ENCODE assay signal across 31 cellular contexts in the genomic region with DNA sequence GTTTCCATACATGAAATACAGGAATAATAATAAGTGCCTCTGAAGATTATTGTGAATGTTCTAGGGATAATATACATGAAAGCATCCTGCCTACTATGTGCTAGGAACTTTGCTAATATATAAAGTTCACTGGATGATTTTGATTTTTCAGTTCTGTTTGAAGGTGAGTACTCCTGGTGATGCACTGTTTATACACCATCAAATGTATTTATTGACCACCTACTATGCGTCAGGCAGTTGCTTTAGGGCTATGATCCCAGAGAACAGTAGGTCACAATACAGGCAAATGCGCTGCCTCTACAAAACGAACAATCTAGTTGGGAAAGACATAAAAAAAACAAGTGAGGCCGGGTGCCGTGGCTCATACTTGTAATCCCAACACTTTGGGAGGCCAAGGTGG. TPM values are rescaled to one million over a fixed set of nuclear protein-coding genes. Genes with fewer than 3 reads are reported as not detected.
DNase-seq lines count a peak whose midpoint lies in the region; ATAC-seq, FAIRE-seq and TF ChIP-seq lines count a peak whose summit lies in the region.
"Had no signal": no experiment of that assay in that cellular context is flagged by ENCODE, and none has a peak within 500 bp of the region (broad histone marks: within the 10 kb centered on the region; RNA-seq: fewer than 3 reads in every experiment).

No MANE protein-coding gene starts in this region.

- TF ChIP-seq CTCF in HFFc6 (IDR thresholded peaks at IDR 0.05): no peak
- TF ChIP-seq CTCF in K562 (IDR thresholded peaks at IDR 0.05 in 2 of 3, conservative IDR thresholded peaks at IDR 0.05 in 1 of 3; ENCODE audit: insufficient read depth in 2 of 3, low read depth in 1 of 3, low read length in 3 of 3): no peak
- no peak for TF ChIP-seq CTCF in endothelial cell of umbilical vein (IDR thresholded peaks at IDR 0.05; ENCODE audit: extremely low read depth in 1 of 2, insufficient read depth in 1 of 2, low read depth in 1 of 2, low read length in 2 of 2)
- TF ChIP-seq CTCF in endothelial cell (IDR thresholded peaks at IDR 0.05; ENCODE audit: unreplicated experiment): no peak

- H3K4me1 Mint-ChIP-seq in activated naive CD4-positive, alpha-beta T cell treated with anti-CD3 and anti-CD28 coated beads, Interleukin-2, amount 10 ng/mL, durations not matched to agents 7 days and 5 days: peaks cover 3% of the 10 kb centered on the region
- peaks cover 19% of the 10 kb centered on the region for H3K4me1 Mint-ChIP-seq in HFFc6 (ENCODE audit: low read depth)
- no peaks in the 10 kb centered on the region for H3K4me1 Mint-ChIP-seq in endothelial cell (ENCODE audit: unreplicated experiment)
- H3K4me1 Mint-ChIP-seq: CD14-positive monocyte had no signal

- no peak overlapping the region for H2AFZ ChIP-seq in K562 (ENCODE audit: low read depth, low read length)
- no peak overlapping the region for H2AFZ ChIP-seq in endothelial cell of umbilical vein (ENCODE audit: low read depth, low read length)

- H3K9me1 ChIP-seq in K562 (ENCODE audit: control insufficient read depth, insufficient read depth, low read length) (no peaks in the 10 kb centered on the region), endothelial cell of umbilical vein (replicated peaks; ENCODE audit: control insufficient read depth, extremely low read depth, insufficient read depth, low read length) (no peaks in the 10 kb centered on the region)

- H3K36me3 ChIP-seq in K562 (ENCODE audit: control insufficient read depth, insufficient read depth, low read length): peaks cover 90% of the 10 kb centered on the region
- H3K36me3 ChIP-seq in endothelial cell of umbilical vein (ENCODE audit: control insufficient read depth in 2 of 2, extremely low read depth in 1 of 2, insufficient read depth in 2 of 2, low read length in 2 of 2): peaks cover 34 to 36% of the 10 kb centered on the region in 2 experiments
- peaks cover 79% of the 10 kb centered on the region for H3K36me3 ChIP-seq in MG63

- peaks cover 41% of the 10 kb centered on the region for H3K36me3 Mint-ChIP-seq in activated naive CD4-positive, alpha-beta T cell treated with anti-CD3 and anti-CD28 coated beads, Interleukin-2, amount 10 ng/mL, durations not matched to agents 7 days and 5 days
- H3K36me3 Mint-ChIP-seq in HFFc6 (ENCODE audit: low read depth) (peaks cover 11% of the 10 kb centered on the region; the same call in 1 of the 2 replicates), endothelial cell (ENCODE audit: low read depth, unreplicated experiment) (peaks cover 22% of the 10 kb centered on the region)

- no peak overlapping the region for H3K27ac ChIP-seq in K562 (ENCODE audit: extremely low read depth, low read depth, low read length)
- no peak overlapping the region for H3K27ac ChIP-seq in endothelial cell of umbilical vein (ENCODE audit: insufficient read depth, low read depth, low read length)
- H3K27ac ChIP-seq: BLaER1 had no signal

- H3K9me3 Mint-ChIP-seq in activated naive CD4-positive, alpha-beta T cell treated with anti-CD3 and anti-CD28 coated beads, Interleukin-2, amount 10 ng/mL, durations not matched to agents 7 days and 5 days: no peaks in the 10 kb centered on the region
- no peaks in the 10 kb centered on the region for H3K9me3 Mint-ChIP-seq in HFFc6
- no peaks in the 10 kb centered on the region for H3K9me3 Mint-ChIP-seq in endothelial cell (ENCODE audit: unreplicated experiment)
- H3K9me3 Mint-ChIP-seq: CD4-positive, alpha-beta memory T cell; CD4-positive, CD25-positive, alpha-beta regulatory T cell; CD8-positive, alpha-beta memory T cell had no signal

- peaks cover 2% of the 10 kb centered on the region for H3K79me2 ChIP-seq in K562 (ENCODE audit: control insufficient read depth, insufficient read depth, low read length)
- peaks cover 22% of the 10 kb centered on the region for H3K79me2 ChIP-seq in endothelial cell of umbilical vein (ENCODE audit: control insufficient read depth, insufficient read depth, low read length)

- CTCF ChIA-PET in activated naive CD4-positive, alpha-beta T cell treated with anti-CD3 and anti-CD28 coated beads, Interleukin-2, amount 10 ng/mL, durations not matched to agents 7 days and 5 days (lab: Charles Lee): no interaction called here
- CTCF ChIA-PET in K562 (lab: Yijun Ruan, JAX; ENCODE audit: low intra/inter-chr PET ratio) (no interaction called here), endothelial cell of umbilical vein (lab: Charles Lee) (interaction anchor here (2.1 kb wide), 1 partner anchor 10 kb away, joined by 8 read pairs; the partner anchor contains the start of gene TXNDC9)

- ATAC-seq in K562: no peak

- no peaks in the 10 kb centered on the region for H3K27me3 ChIP-seq in K562 (ENCODE audit: control insufficient read depth in 2 of 2, insufficient read depth in 2 of 2, low read length in 2 of 2)
- H3K27me3 ChIP-seq in endothelial cell of umbilical vein (ENCODE audit: control insufficient read depth in 2 of 2, insufficient read depth in 2 of 2, low read length in 2 of 2): no peaks in the 10 kb centered on the region
- H3K27me3 ChIP-seq in MG63: no peaks in the 10 kb centered on the region
- H3K27me3 ChIP-seq: BE2C, BLaER1 had no signal

- BruUV-seq in K562 (replicated peaks; lab: Mats Ljungman, UMichigan) (no TSS peak), endothelial cell of umbilical vein (replicated peaks; lab: Mats Ljungman, UMichigan) (no TSS peak)

- FAIRE-seq in K562 (lab: Jason Lieb, UNC): no peak
- no peak for FAIRE-seq in endothelial cell of umbilical vein (lab: Jason Lieb, UNC)
- FAIRE-seq: A204.1, GM12878, GM12892, GM18507 had no signal

- H3K4me3 ChIP-seq in K562: no peak overlapping the region
- no peak overlapping the region for H3K4me3 ChIP-seq in endothelial cell of umbilical vein (replicated peaks in 1 of 3; ENCODE audit: insufficient read depth in 1 of 3, low read depth in 1 of 3, low read length in 3 of 3)
- no peak overlapping the region for H3K4me3 ChIP-seq in MG63
- H3K4me3 ChIP-seq: BLaER1, GM12878 had no signal

- intact Hi-C loops in K562 (cut with micrococcal nuclease) (no loop called here), endothelial cell of umbilical vein (cut with micrococcal nuclease) (no loop called here)

- no peak overlapping the region for H3K9ac ChIP-seq in K562 (ENCODE audit: insufficient read depth in 1 of 2, low read depth in 2 of 2, low read length in 2 of 2)
- peak overlapping the region; percentile 3 for H3K9ac ChIP-seq in endothelial cell of umbilical vein (replicated peaks; ENCODE audit: extremely low read depth, insufficient read depth, low read length)
- H3K9ac ChIP-seq: BLaER1 had no signal

- H4K20me1 ChIP-seq in K562 (replicated peaks; ENCODE audit: control insufficient read depth, insufficient read depth, low read length) (no peaks in the 10 kb centered on the region), endothelial cell of umbilical vein (replicated peaks; ENCODE audit: control insufficient read depth, extremely low read depth, insufficient read depth, low read length) (peaks cover 3% of the 10 kb centered on the region)

- DNase-seq in activated naive CD4-positive, alpha-beta T cell treated with anti-CD3 and anti-CD28 coated beads, Interleukin-2, amount 10 ng/mL, durations not matched to agents 7 days and 5 days: no peak
- no peak for DNase-seq in activated naive CD4-positive, alpha-beta T cell (lab: John Stamatoyannopoulos, UW)
- DNase-seq in HFFc6 (no peak), K562 (ENCODE audit: extremely low read depth in 1 of 4, low spot score in 3 of 4) (no peak), endothelial cell of umbilical vein (ENCODE audit: low read depth, low spot score) (no peak), endothelial cell (ENCODE audit: low spot score) (no peak), MG63 (no peak)
- DNase-seq in activated CD8-positive, alpha-beta memory T cell treated with anti-CD3 and anti-CD28 coated beads for 24 hours: no peak
- DNase-seq: 8988T; ACHN; BE2C; C1 segment of cervical spinal cord; CD4-positive, alpha-beta memory T cell; CD4-positive, CD25-positive, alpha-beta regulatory T cell; CD8-positive, alpha-beta memory T cell; COR-L47; DMS 273 treated with DMSO at 0.1 percent for 48 hours; DMS153; DMS53; DMS79; DND-41; EL; GDM1 had no signal

- peak overlapping the region; percentile 37 for H3K27ac Mint-ChIP-seq in activated naive CD4-positive, alpha-beta T cell treated with anti-CD3 and anti-CD28 coated beads, Interleukin-2, amount 10 ng/mL, durations not matched to agents 7 days and 5 days
- H3K27ac Mint-ChIP-seq in HFFc6: peak overlapping the region; percentile 56
- H3K27ac Mint-ChIP-seq in endothelial cell (ENCODE audit: unreplicated experiment): no peak overlapping the region
- H3K27ac Mint-ChIP-seq: CD4-positive, CD25-positive, alpha-beta regulatory T cell had no signal

- TF ChIP-seq POLR2A in K562 (conservative IDR thresholded peaks at IDR 0.05) (no peak), endothelial cell of umbilical vein (IDR thresholded peaks at IDR 0.05; ENCODE audit: low read depth, low read length) (no peak)

- TF ChIP-seq EP300 in K562 (IDR thresholded peaks at IDR 0.05; ENCODE audit: low read length): no peak

- WGBS in K562 (ENCODE audit: insufficient coverage, low coverage, missing lambda C conversion rate): 98% methylated on average over 5 of the region's 5 CpGs

- H3K27me3 Mint-ChIP-seq in activated naive CD4-positive, alpha-beta T cell treated with anti-CD3 and anti-CD28 coated beads, Interleukin-2, amount 10 ng/mL, durations not matched to agents 7 days and 5 days: no peaks in the 10 kb centered on the region
- H3K27me3 Mint-ChIP-seq in HFFc6 (ENCODE audit: insufficient read depth) (no peaks in the 10 kb centered on the region), endothelial cell (ENCODE audit: unreplicated experiment) (no peaks in the 10 kb centered on the region)
- H3K27me3 Mint-ChIP-seq: CD4-positive, alpha-beta memory T cell; CD4-positive, CD25-positive, alpha-beta regulatory T cell; CD8-positive, alpha-beta memory T cell had no signal

- H3K4me3 Mint-ChIP-seq in activated naive CD4-positive, alpha-beta T cell treated with anti-CD3 and anti-CD28 coated beads, Interleukin-2, amount 10 ng/mL, durations not matched to agents 7 days and 5 days: no peak overlapping the region
- H3K4me3 Mint-ChIP-seq in HFFc6 (no peak overlapping the region), endothelial cell (ENCODE audit: unreplicated experiment) (no peak overlapping the region)
- H3K4me3 Mint-ChIP-seq: CD14-positive monocyte; CD4-positive, alpha-beta memory T cell; CD4-positive, CD25-positive, alpha-beta regulatory T cell; CD8-positive, alpha-beta memory T cell had no signal

- dilution Hi-C loops in endothelial cell of umbilical vein (cut with MboI; ENCODE audit: extremely low pct_ligation_motif_present, low sequenced_read_pairs): no loop called here

- in situ Hi-C loops in K562 (cut with MboI): no loop called here

- H3K4me2 ChIP-seq in K562 (ENCODE audit: insufficient read depth, low read length): no peak overlapping the region
- H3K4me2 ChIP-seq in endothelial cell of umbilical vein (ENCODE audit: insufficient read depth, low read length): no peak overlapping the region
- H3K4me2 ChIP-seq: BLaER1 had no signal

- no peaks in the 10 kb centered on the region for H3K4me1 ChIP-seq in K562 (replicated peaks in 1 of 2; ENCODE audit: control insufficient read depth in 2 of 2, insufficient read depth in 2 of 2, low read length in 2 of 2)
- H3K4me1 ChIP-seq in endothelial cell of umbilical vein (ENCODE audit: control insufficient read depth, extremely low read depth, insufficient read depth, low read length): no peaks in the 10 kb centered on the region
- H3K4me1 ChIP-seq: BE2C, BLaER1 had no signal

- no peak for TF ChIP-seq RAD21 in K562 (CRISPR knock-in tag; conservative IDR thresholded peaks at IDR 0.05 in 1 of 2, IDR thresholded peaks at IDR 0.05 in 1 of 2)

- POLR2A ChIA-PET in K562 (lab: Yijun Ruan, JAX): no interaction called here
- POLR2A ChIA-PET in endothelial cell of umbilical vein (lab: Charles Lee): no interaction called here

- H3K9me3 ChIP-seq in K562 (replicated peaks; ENCODE audit: control insufficient read depth, insufficient read depth, low read depth, low read length) (no peaks in the 10 kb centered on the region), endothelial cell of umbilical vein (replicated peaks; ENCODE audit: control insufficient read depth, insufficient read depth, low read length) (no peaks in the 10 kb centered on the region), MG63 (no peaks in the 10 kb centered on the region)
- H3K9me3 ChIP-seq: BE2C, BLaER1 had no signal

RNA-seq across cellular contexts. Expression of gene TXNDC9, which starts 10.7 kb away (rescaled TPM):
- 10 to 100 TPM; 40.3 to 47.9 (median 43.9) TPM for total RNA-seq in HFFc6 (2021; fragmentation: NEBNext Ultra II Directional; extraction: Animal tissue kit (Norgen Biotek cat#: 25700))
- total RNA-seq in K562 (2011; cell fraction: chromatin; rRNA removed; ENCODE audit: low replicate concordance): 47.3 and 91.2 TPM in 2 replicates
- total RNA-seq in K562 (2011; cell fraction: nucleolus; rRNA removed): 27.7 and 29.0 TPM in 2 replicates
- total RNA-seq in K562 (2011; cell fraction: nucleoplasm; rRNA removed): 37.5 and 49.1 TPM in 2 replicates
- total RNA-seq in K562 (2014; rRNA removed) (34.4 and 39.2 TPM in 2 replicates), K562 (2014; rRNA removed; fragmentation: Illumina TruSeq; extraction: Trizol) (75.8 and 85.2 TPM in 2 replicates), K562 (2015; rRNA removed; fragmentation: Illumina TruSeq; extraction: Trizol) (67.4 and 68.8 TPM in 2 replicates), K562 (2021) (37.1 and 37.5 TPM in 2 replicates), endothelial cell of umbilical vein (45.8 and 48.7 TPM in 2 replicates), endothelial cell (ENCODE audit: unreplicated experiment) (41.3 TPM)
- polyA plus RNA-seq in K562 (2011; rRNA removed) (46.3 and 65.5 TPM in 2 replicates), K562 (2014; fragmentation: Illumina TruSeq; extraction: Trizol) (58.3 and 58.4 TPM in 2 replicates), K562 (2014; fragmentation: Nextera tagmentation; extraction: Ambion mirVana) (100 to 1,000 TPM; 194 to 211 TPM), K562 (2014; rRNA removed) (44.6 and 51.3 TPM in 2 replicates), endothelial cell of umbilical vein (17.4 and 18.6 TPM in 2 replicates)
- polyA plus RNA-seq in K562 (2011; cell fraction: cytosol; rRNA removed): 13.3 and 17.3 TPM in 2 replicates
- 14.8 and 21.2 TPM in 2 replicates for polyA plus RNA-seq in K562 (2011; cell fraction: nucleus; rRNA removed)
- 34.2 and 34.7 TPM in 2 replicates for polyA plus RNA-seq in K562 (2012)
- 44.0 and 49.5 TPM in 2 replicates for polyA minus RNA-seq in K562 (2011; rRNA and poly(A)+ RNA removed)
- 12.2 and 19.8 TPM in 2 replicates for polyA minus RNA-seq in K562 (2011; cell fraction: cytosol; rRNA and poly(A)+ RNA removed)
- polyA minus RNA-seq in K562 (2011; cell fraction: nucleus; rRNA and poly(A)+ RNA removed): 21.1 and 33.5 TPM in 2 replicates
- 41.3 and 50.8 TPM in 2 replicates for polyA plus RNA-seq in endothelial cell of umbilical vein (2011; cell fraction: cytosol; rRNA removed)
- polyA plus RNA-seq in endothelial cell of umbilical vein (2011; cell fraction: nucleus; rRNA removed): 34.1 and 37.5 TPM in 2 replicates
- polyA plus RNA-seq in endothelial cell of umbilical vein (2012): 51.5 and 75.1 TPM in 2 replicates
- 17.3 and 17.5 TPM in 2 replicates for polyA minus RNA-seq in endothelial cell of umbilical vein
- polyA minus RNA-seq in endothelial cell of umbilical vein (2011; cell fraction: cytosol; rRNA and poly(A)+ RNA removed): 14.0 TPM
- polyA minus RNA-seq in endothelial cell of umbilical vein (2011; cell fraction: nucleus; rRNA and poly(A)+ RNA removed): 25.2 and 31.6 TPM in 2 replicates
- total RNA-seq in MG63 (2014; rRNA removed; shearing (Covaris generic); ENCODE audit: low replicate concordance): 92.3 and 129 TPM in 2 replicates

RNA-seq across cellular contexts. Expression of gene EIF5B, which starts 11.8 kb away (rescaled TPM):
- 10 to 100 TPM; 43.9 to 51.1 (median 47.8) TPM for total RNA-seq in HFFc6 (2021; fragmentation: NEBNext Ultra II Directional; extraction: Animal tissue kit (Norgen Biotek cat#: 25700))
- total RNA-seq in K562 (2011; cell fraction: chromatin; rRNA removed; ENCODE audit: low replicate concordance): 65.8 and 137 TPM in 2 replicates
- total RNA-seq in K562 (2011; cell fraction: nucleolus; rRNA removed): 29.0 and 47.8 TPM in 2 replicates
- 94.7 and 163 TPM in 2 replicates for total RNA-seq in K562 (2011; cell fraction: nucleoplasm; rRNA removed)
- 45.4 and 47.7 TPM in 2 replicates for total RNA-seq in K562 (2014; rRNA removed)
- 33.8 and 41.5 TPM in 2 replicates for total RNA-seq in K562 (2014; rRNA removed; fragmentation: Illumina TruSeq; extraction: Trizol)
- 45.1 and 48.8 TPM in 2 replicates for total RNA-seq in K562 (2015; rRNA removed; fragmentation: Illumina TruSeq; extraction: Trizol)
- total RNA-seq in K562 (2021): 48.3 and 56.4 TPM in 2 replicates
- polyA plus RNA-seq in K562 (2011; rRNA removed): 26.2 and 38.2 TPM in 2 replicates
- polyA plus RNA-seq in K562 (2011; cell fraction: cytosol; rRNA removed): 9.0 and 24.4 TPM in 2 replicates
- polyA plus RNA-seq in K562 (2011; cell fraction: nucleus; rRNA removed): 61.0 and 70.7 TPM in 2 replicates
- 39.4 and 83.7 TPM in 2 replicates for polyA plus RNA-seq in K562 (2012)
- 121 and 143 TPM in 2 replicates for polyA plus RNA-seq in K562 (2014; fragmentation: Illumina TruSeq; extraction: Trizol)
- 10 to 100 TPM; 26.5 to 33.2 TPM for polyA plus RNA-seq in K562 (2014; fragmentation: Nextera tagmentation; extraction: Ambion mirVana)
- polyA plus RNA-seq in K562 (2014; rRNA removed): 48.0 and 76.4 TPM in 2 replicates
- 82.5 and 88.2 TPM in 2 replicates for polyA minus RNA-seq in K562 (2011; rRNA and poly(A)+ RNA removed)
- polyA minus RNA-seq in K562 (2011; cell fraction: cytosol; rRNA and poly(A)+ RNA removed): 24.1 and 27.2 TPM in 2 replicates
- polyA minus RNA-seq in K562 (2011; cell fraction: nucleus; rRNA and poly(A)+ RNA removed): 43.2 and 72.9 TPM in 2 replicates
- total RNA-seq in endothelial cell of umbilical vein: 53.5 and 54.5 TPM in 2 replicates
- polyA plus RNA-seq in endothelial cell of umbilical vein: 6.3 and 10.1 TPM in 2 replicates
- 12.6 and 15.9 TPM in 2 replicates for polyA plus RNA-seq in endothelial cell of umbilical vein (2011; cell fraction: cytosol; rRNA removed)
- polyA plus RNA-seq in endothelial cell of umbilical vein (2011; cell fraction: nucleus; rRNA removed): 36.4 and 38.0 TPM in 2 replicates
- 58.8 and 76.2 TPM in 2 replicates for polyA plus RNA-seq in endothelial cell of umbilical vein (2012)
- polyA minus RNA-seq in endothelial cell of umbilical vein: 37.9 and 60.8 TPM in 2 replicates
- polyA minus RNA-seq in endothelial cell of umbilical vein (2011; cell fraction: cytosol; rRNA and poly(A)+ RNA removed): 14.1 TPM
- polyA minus RNA-seq in endothelial cell of umbilical vein (2011; cell fraction: nucleus; rRNA and poly(A)+ RNA removed): 54.1 and 79.8 TPM in 2 replicates
- total RNA-seq in endothelial cell (ENCODE audit: unreplicated experiment): 42.0 TPM
- total RNA-seq in MG63 (2014; rRNA removed; shearing (Covaris generic); ENCODE audit: low replicate concordance): 3.6 and 4.7 TPM in 2 replicates

RNA-seq across cellular contexts. Expression of gene LYG1, which starts 24.4 kb away (rescaled TPM):
- total RNA-seq in HFFc6 (2021; fragmentation: NEBNext Ultra II Directional; extraction: Animal tissue kit (Norgen Biotek cat#: 25700)): under 1 TPM in 5 of 6 experiments, not detected in 1; 0.23 to 0.70 (median 0.27) TPM
- total RNA-seq in K562 (2011; cell fraction: chromatin; rRNA removed; ENCODE audit: low replicate concordance): 2.9 and 4.2 TPM in 2 replicates
- total RNA-seq in K562 (2011; cell fraction: nucleolus; rRNA removed): 1.2 and 2.0 TPM in 2 replicates
- 2.0 and 2.4 TPM in 2 replicates for total RNA-seq in K562 (2011; cell fraction: nucleoplasm; rRNA removed)
- 0.64 and 0.94 TPM in 2 replicates for total RNA-seq in K562 (2014; rRNA removed)
- total RNA-seq in K562 (2014; rRNA removed; fragmentation: Illumina TruSeq; extraction: Trizol): 1.0 and 1.1 TPM in 2 replicates
- 1.1 and 1.2 TPM in 2 replicates for total RNA-seq in K562 (2015; rRNA removed; fragmentation: Illumina TruSeq; extraction: Trizol)
- 0.91 and 1.3 TPM in 2 replicates for total RNA-seq in K562 (2021)
- polyA plus RNA-seq in K562 (2011; rRNA removed): 2.6 and 4.7 TPM in 2 replicates
- 0.72 and 2.5 TPM in 2 replicates for polyA plus RNA-seq in K562 (2011; cell fraction: cytosol; rRNA removed)
- 11.9 and 14.3 TPM in 2 replicates for polyA plus RNA-seq in K562 (2011; cell fraction: nucleus; rRNA removed)
- 1.1 and 1.9 TPM in 2 replicates for polyA plus RNA-seq in K562 (2012)
- polyA plus RNA-seq in K562 (2014; fragmentation: Illumina TruSeq; extraction: Trizol): 0.68 and 1.4 TPM in 2 replicates
- 1 to 10 TPM; 1.7 to 1.8 TPM for polyA plus RNA-seq in K562 (2014; fragmentation: Nextera tagmentation; extraction: Ambion mirVana)
- polyA plus RNA-seq in K562 (2014; rRNA removed): 1.2 and 1.7 TPM in 2 replicates
- 0.93 and 0.98 TPM in 2 replicates for polyA minus RNA-seq in K562 (2011; rRNA and poly(A)+ RNA removed)
- polyA minus RNA-seq in K562 (2011; cell fraction: cytosol; rRNA and poly(A)+ RNA removed): not detected in 2 replicates
- polyA minus RNA-seq in K562 (2011; cell fraction: nucleus; rRNA and poly(A)+ RNA removed): 1.3 and 1.8 TPM in 2 replicates
- 0.35 and 0.55 TPM in 2 replicates for total RNA-seq in endothelial cell of umbilical vein
- polyA plus RNA-seq in endothelial cell of umbilical vein: 1.7 and 1.8 TPM in 2 replicates
- 0.85 and 0.96 TPM in 2 replicates for polyA plus RNA-seq in endothelial cell of umbilical vein (2011; cell fraction: cytosol; rRNA removed)
- polyA plus RNA-seq in endothelial cell of umbilical vein (2011; cell fraction: nucleus; rRNA removed): 10.9 and 13.3 TPM in 2 replicates
- 1.1 and 1.4 TPM in 2 replicates for polyA plus RNA-seq in endothelial cell of umbilical vein (2012)
- polyA minus RNA-seq in endothelial cell of umbilical vein: 1.00 and 1.2 TPM in 2 replicates
- polyA minus RNA-seq in endothelial cell of umbilical vein (2011; cell fraction: cytosol; rRNA and poly(A)+ RNA removed): not detected
- polyA minus RNA-seq in endothelial cell of umbilical vein (2011; cell fraction: nucleus; rRNA and poly(A)+ RNA removed): 0.91 and 1.1 TPM in 2 replicates
- total RNA-seq in endothelial cell (ENCODE audit: unreplicated experiment): 1.4 TPM
- not detected in 2 replicates for total RNA-seq in MG63 (2014; rRNA removed; shearing (Covaris generic); ENCODE audit: low replicate concordance)
- total RNA-seq: Daoy, G401 had no signal
- polyA plus RNA-seq: CD8-positive, alpha-beta memory T cell had no signal
